1 cellular context compared by ENCODE assay signal in genomic region chr6:155272353-155273222, GRCh38.
TF ChIP-seq lines count a peak whose summit lies in the region.

No MANE protein-coding gene starts in this region.

TF ChIP-seq in HepG2, 621 proteins besides CTCF, POLR2A, EP300 and RAD21:
- TF ChIP-seq RBM22 (optimal IDR thresholded peaks at IDR 0.05; ENCODE audit: low read length), result peak; percentile 64
- TF ChIP-seq SP4 (CRISPR knock-in tag; IDR thresholded peaks at IDR 0.05), result no peak
TF ChIP-seq in HepG2: peak in this region for 1.
